Comparison of ENCODE assay signal across 10 cellular contexts in genomic region chr12:96989916-96990315, GRCh38.
DNase-seq lines count a peak whose midpoint lies in the region; ATAC-seq, FAIRE-seq and TF ChIP-seq lines count a peak whose summit lies in the region.
"Had no signal": no experiment of that assay in that cellular context is flagged by ENCODE, and none has a peak within 500 bp of the region (broad histone marks: within the 10 kb centered on the region; RNA-seq: fewer than 3 reads in every experiment).

No MANE protein-coding gene starts in this region.

- POLR2A ChIA-PET in A549 (lab: Yijun Ruan, JAX): no interaction called here
- POLR2A ChIA-PET in naive thymus-derived CD8-positive, alpha-beta T cell (lab: Charles Lee): no interaction called here

- intact Hi-C loops in psoas muscle (cut with DNase I): loop anchor here (5.0 to 10.0 kb wide), 3 partner anchors 317 to 415 kb away; no protein-coding TSS in a partner anchor

- peak in 1 of 2 experiments; percentile 54 for DNase-seq in A549 (ENCODE audit: low read depth in 1 of 2, low spot score in 1 of 2)
- DNase-seq in NCI-H69 (lab: John Stamatoyannopoulos, UW): peak; percentile 81
- no peak for DNase-seq in epithelial cell of proximal tubule (ENCODE audit: low read depth)
- no peak for DNase-seq in psoas muscle
- DNase-seq in naive thymus-derived CD8-positive, alpha-beta T cell: no peak
- DNase-seq in osteocyte (ENCODE audit: extremely low spot score, unreplicated experiment): no peak

- H3K27ac Mint-ChIP-seq in naive thymus-derived CD8-positive, alpha-beta T cell: no peak overlapping the region
- H3K27ac Mint-ChIP-seq in osteocyte (ENCODE audit: unreplicated experiment): no peak overlapping the region
- H3K27ac Mint-ChIP-seq: stimulated activated naive CD8-positive, alpha-beta T cell treated with anti-CD3 and anti-CD28 coated beads, Interleukin-15, Interleukin-2, amounts not matched to agents 100 ng/mL and 50 ng/mL, for 24 hours had no signal

- no peaks in the 10 kb centered on the region for H3K9me3 ChIP-seq in A549
- H3K9me3 ChIP-seq in psoas muscle: no peaks in the 10 kb centered on the region
- H3K9me3 ChIP-seq: pancreas had no signal

- no peak overlapping the region for H3K4me3 ChIP-seq in A549
- no peak overlapping the region for H3K4me3 ChIP-seq in epithelial cell of proximal tubule (ENCODE audit: low read depth, low read length)
- H3K4me3 ChIP-seq in psoas muscle: no peak overlapping the region
- H3K4me3 ChIP-seq: pancreas had no signal

- H3K4me1 Mint-ChIP-seq in naive thymus-derived CD8-positive, alpha-beta T cell: peaks cover 2 to 8% (median 5%) of the 10 kb centered on the region in 4 donors
- peaks cover 5% of the 10 kb centered on the region for H3K4me1 Mint-ChIP-seq in osteocyte (ENCODE audit: unreplicated experiment)

- TF ChIP-seq RAD21 in A549 (conservative IDR thresholded peaks at IDR 0.05 in 1 of 2, IDR thresholded peaks at IDR 0.05 in 1 of 2): peak; percentile 30 to 60; a peak in 4 of 5 replicates

- peak; percentile 21; the same call in 1 of the 3 replicates for TF ChIP-seq CTCF in A549 (IDR thresholded peaks at IDR 0.05)
- peak; percentile 46 for TF ChIP-seq CTCF in GM12873 (IDR thresholded peaks at IDR 0.05; ENCODE audit: insufficient read depth, low read depth, low read length, missing control alignments)
- peak; percentile 56 for TF ChIP-seq CTCF in epithelial cell of proximal tubule (conservative IDR thresholded peaks at IDR 0.05; ENCODE audit: low read depth, low read length)
- no peak for TF ChIP-seq CTCF in psoas muscle (IDR thresholded peaks at IDR 0.05)
- TF ChIP-seq CTCF in osteocyte (IDR thresholded peaks at IDR 0.05): no peak

- no peak overlapping the region for H3K4me2 ChIP-seq in A549

- H3K9me3 Mint-ChIP-seq in naive thymus-derived CD8-positive, alpha-beta T cell: no peaks in the 10 kb centered on the region
- H3K9me3 Mint-ChIP-seq in osteocyte (ENCODE audit: unreplicated experiment): no peaks in the 10 kb centered on the region
- H3K9me3 Mint-ChIP-seq: stimulated activated naive CD8-positive, alpha-beta T cell treated with anti-CD3 and anti-CD28 coated beads, Interleukin-15, Interleukin-2, amounts not matched to agents 100 ng/mL and 50 ng/mL, for 24 hours had no signal

- H3K36me3 Mint-ChIP-seq in naive thymus-derived CD8-positive, alpha-beta T cell: no peaks in the 10 kb centered on the region
- no peaks in the 10 kb centered on the region for H3K36me3 Mint-ChIP-seq in osteocyte (ENCODE audit: unreplicated experiment)

- peak; percentile 81 for FAIRE-seq in A549 (lab: Jason Lieb, UNC)
- FAIRE-seq: pancreas had no signal

- H3K27me3 Mint-ChIP-seq in naive thymus-derived CD8-positive, alpha-beta T cell: peaks cover 14 to 48% (median 34%) of the 10 kb centered on the region in 5 donors
- H3K27me3 Mint-ChIP-seq in osteocyte (ENCODE audit: unreplicated experiment): peaks cover 65% of the 10 kb centered on the region

- no peak for TF ChIP-seq POLR2A in A549 (IDR thresholded peaks at IDR 0.05; ENCODE audit: low read length)

- no peak for TF ChIP-seq EP300 in A549 (IDR thresholded peaks at IDR 0.05)

- H3K27me3 ChIP-seq in psoas muscle (ENCODE audit: insufficient read depth in 3 of 3, low read length in 2 of 3): peaks cover 0 to 17% (median 2%) of the 10 kb centered on the region in 3 donors

- H3K4me1 ChIP-seq in A549 (peaks cover 5% of the 10 kb centered on the region; the same call in 1 of the 3 replicates), psoas muscle (no peaks in the 10 kb centered on the region)
- H3K4me1 ChIP-seq: pancreas had no signal

- H3K27ac ChIP-seq in A549 (no peak overlapping the region), psoas muscle (no peak overlapping the region)
- H3K27ac ChIP-seq: pancreas had no signal

- H3K36me3 ChIP-seq in psoas muscle (ENCODE audit: insufficient read depth in 1 of 2, low read depth in 1 of 2): no peaks in the 10 kb centered on the region
- H3K36me3 ChIP-seq: pancreas had no signal

- H3K4me3 Mint-ChIP-seq in naive thymus-derived CD8-positive, alpha-beta T cell: no peak overlapping the region
- H3K4me3 Mint-ChIP-seq in osteocyte (ENCODE audit: unreplicated experiment): no peak overlapping the region
- H3K4me3 Mint-ChIP-seq: stimulated activated naive CD8-positive, alpha-beta T cell treated with anti-CD3 and anti-CD28 coated beads, Interleukin-15, Interleukin-2, amounts not matched to agents 100 ng/mL and 50 ng/mL, for 24 hours had no signal

- ATAC-seq in A549: peak; percentile 47 to 67; a peak in 3 of 6 replicates
- ATAC-seq in HG03439 (IDR thresholded peaks at IDR 0.05; ENCODE audit: unreplicated experiment): no peak
- no peak for ATAC-seq in psoas muscle
- ATAC-seq in naive thymus-derived CD8-positive, alpha-beta T cell: no peak

- 4% methylated on average over 5 of the region's 5 CpGs for WGBS in A549 (ENCODE audit: missing lambda C conversion rate)
- 38 to 56% (median 54%) methylated on average over 5 of the region's 5 CpGs for WGBS in psoas muscle, 3 donors

- CTCF ChIA-PET in A549 (lab: Yijun Ruan, JAX): interaction anchor here (0.9 to 1.2 kb wide), 3 partner anchors 10 to 1407 kb away, joined by 3 to 5 read pairs (median 4); no protein-coding TSS in a partner anchor

TF ChIP-seq in A549, 52 proteins besides CTCF, POLR2A, EP300 and RAD21:
- TF ChIP-seq CEBPB (IDR thresholded peaks at IDR 0.05) (no peak), FOSL2 (IDR thresholded peaks at IDR 0.05) (no peak), FOSL2 (CRISPR knock-in tag; IDR thresholded peaks at IDR 0.05) (no peak), ATOH8 (CRISPR knock-in tag; IDR thresholded peaks at IDR 0.05; ENCODE audit: low read depth) (no peak), NR3C1 (IDR thresholded peaks at IDR 0.05) (no peak), HOXA7 (CRISPR knock-in tag; IDR thresholded peaks at IDR 0.05) (no peak), HOXB13 (CRISPR knock-in tag; IDR thresholded peaks at IDR 0.05; ENCODE audit: low read depth) (no peak), MAZ (IDR thresholded peaks at IDR 0.05; ENCODE audit: borderline replicate concordance, low read depth, low read length) (no peak), BHLHE40 (IDR thresholded peaks at IDR 0.05; ENCODE audit: low read depth, low read length) (no peak), KDM5A (IDR thresholded peaks at IDR 0.05) (no peak), KDM1A (IDR thresholded peaks at IDR 0.05; ENCODE audit: low read depth) (no peak), RNF2 (IDR thresholded peaks at IDR 0.05; ENCODE audit: borderline replicate concordance, low read depth) (no peak), ZNF302 (CRISPR knock-in tag; IDR thresholded peaks at IDR 0.05) (no peak), RFX5 (IDR thresholded peaks at IDR 0.05) (no peak)
- TF ChIP-seq, protein P1, sequence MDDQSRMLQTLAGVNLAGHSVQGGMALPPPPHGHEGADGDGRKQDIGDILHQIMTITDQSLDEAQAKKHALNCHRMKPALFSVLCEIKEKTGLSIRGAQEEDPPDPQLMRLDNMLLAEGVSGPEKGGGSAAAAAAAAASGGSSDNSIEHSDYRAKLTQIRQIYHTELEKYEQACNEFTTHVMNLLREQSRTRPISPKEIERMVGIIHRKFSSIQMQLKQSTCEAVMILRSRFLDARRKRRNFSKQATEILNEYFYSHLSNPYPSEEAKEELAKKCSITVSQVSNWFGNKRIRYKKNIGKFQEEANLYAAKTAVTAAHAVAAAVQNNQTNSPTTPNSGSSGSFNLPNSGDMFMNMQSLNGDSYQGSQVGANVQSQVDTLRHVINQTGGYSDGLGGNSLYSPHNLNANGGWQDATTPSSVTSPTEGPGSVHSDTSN (IDR thresholded peaks at IDR 0.05): no peak
- TF ChIP-seq, protein P2, sequence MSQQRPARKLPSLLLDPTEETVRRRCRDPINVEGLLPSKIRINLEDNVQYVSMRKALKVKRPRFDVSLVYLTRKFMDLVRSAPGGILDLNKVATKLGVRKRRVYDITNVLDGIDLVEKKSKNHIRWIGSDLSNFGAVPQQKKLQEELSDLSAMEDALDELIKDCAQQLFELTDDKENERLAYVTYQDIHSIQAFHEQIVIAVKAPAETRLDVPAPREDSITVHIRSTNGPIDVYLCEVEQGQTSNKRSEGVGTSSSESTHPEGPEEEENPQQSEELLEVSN (IDR thresholded peaks at IDR 0.05; ENCODE audit: borderline replicate concordance, low read depth): no peak

Comparison
In these comparisons a context has a peak if more than half of its experiments do, and no peak if none do; other contexts are left out.
1. ATAC-seq: peak in A549 (2 of 2); none in HG03439 (single experiment), psoas muscle (0 of 4) and naive thymus-derived CD8-positive, alpha-beta T cell (0 of 2).
2. CTCF ChIP-seq: peak in A549 (single experiment), GM12873 (single experiment) and epithelial cell of proximal tubule (single experiment); none in psoas muscle (single experiment) and osteocyte (single experiment).